ENCODE assay signal across 8 cellular contexts in genomic region chr19:35347171-35347929, GRCh38. TPM values are rescaled to one million over a fixed set of nuclear protein-coding genes. Genes with fewer than 3 reads are reported as not detected.
DNase-seq lines count a peak whose midpoint lies in the region; ATAC-seq and TF ChIP-seq lines count a peak whose summit lies in the region.

FFAR1 (plus strand) TSS chr19:35347902; CDS start chr19:35351552, 3,650 bp downstream.

- DNase-seq in ELR (ENCODE audit: low read depth) (peak; percentile 5), KG1 (lab: John Stamatoyannopoulos, UW) (peak; percentile 53), pons (ENCODE audit: low spot score) (peak; percentile 69), HK-2 (ENCODE audit: unreplicated experiment) (no peak), Calu3 (no peak), DMS114 treated with DMSO at 0.1 percent for 48 hours (lab: John Stamatoyannopoulos, UW; ENCODE audit: unreplicated experiment) (no peak)
- DNase-seq in activated T-helper 1 cell treated with anti-CD3 and anti-CD28 coated beads, Interleukin-12 subunit alpha, Interleukin-12 subunit beta, Interleukin-2, Interleukin-4 antibody, amounts not matched to agents 30 ng/mL and 10 ng/mL and 1 ng/mL, durations not matched to agents 14 hours and 24 hours and 36 hours (ENCODE audit: low spot score): peak; percentile 42

- peak; percentile 61 for ATAC-seq in GM21423 (IDR thresholded peaks at IDR 0.05; ENCODE audit: unreplicated experiment)

- H3K4me3 Mint-ChIP-seq in activated T-helper 1 cell treated with anti-CD3 and anti-CD28 coated beads, Interleukin-12 subunit alpha, Interleukin-12 subunit beta, Interleukin-2, Interleukin-4 antibody, amounts not matched to agents 30 ng/mL and 10 ng/mL and 1 ng/mL, durations not matched to agents 14 hours and 24 hours and 36 hours: peak within 1 kb of the TSS; percentile 74
- no peak within 1 kb of the TSS for H3K4me3 Mint-ChIP-seq in Calu3 (ENCODE audit: low read depth, unreplicated experiment)

- H3K9me3 Mint-ChIP-seq in activated T-helper 1 cell treated with anti-CD3 and anti-CD28 coated beads, Interleukin-12 subunit alpha, Interleukin-12 subunit beta, Interleukin-2, Interleukin-4 antibody, amounts not matched to agents 30 ng/mL and 10 ng/mL and 1 ng/mL, durations not matched to agents 14 hours and 24 hours and 36 hours: no peaks in the 10 kb centered on the region
- H3K9me3 Mint-ChIP-seq in Calu3 (ENCODE audit: low read depth, unreplicated experiment): no peaks in the 10 kb centered on the region

- H3K27ac Mint-ChIP-seq in activated T-helper 1 cell treated with anti-CD3 and anti-CD28 coated beads, Interleukin-12 subunit alpha, Interleukin-12 subunit beta, Interleukin-2, Interleukin-4 antibody, amounts not matched to agents 30 ng/mL and 10 ng/mL and 1 ng/mL, durations not matched to agents 14 hours and 24 hours and 36 hours: peak within 1 kb of the TSS; percentile 99
- H3K27ac Mint-ChIP-seq in Calu3 (ENCODE audit: unreplicated experiment): no peak within 1 kb of the TSS

- no peaks in the 10 kb centered on the region for H3K36me3 Mint-ChIP-seq in activated T-helper 1 cell treated with anti-CD3 and anti-CD28 coated beads, Interleukin-12 subunit alpha, Interleukin-12 subunit beta, Interleukin-2, Interleukin-4 antibody, amounts not matched to agents 30 ng/mL and 10 ng/mL and 1 ng/mL, durations not matched to agents 14 hours and 24 hours and 36 hours (ENCODE audit: low read depth)
- no peaks in the 10 kb centered on the region for H3K36me3 Mint-ChIP-seq in Calu3 (ENCODE audit: insufficient read depth, unreplicated experiment)

- TF ChIP-seq CTCF in Calu3 (IDR thresholded peaks at IDR 0.05; ENCODE audit: unreplicated experiment): no peak

- peaks cover 4% of the 10 kb centered on the region for H3K27me3 Mint-ChIP-seq in activated T-helper 1 cell treated with anti-CD3 and anti-CD28 coated beads, Interleukin-12 subunit alpha, Interleukin-12 subunit beta, Interleukin-2, Interleukin-4 antibody, amounts not matched to agents 30 ng/mL and 10 ng/mL and 1 ng/mL, durations not matched to agents 14 hours and 24 hours and 36 hours (ENCODE audit: insufficient read depth)
- H3K27me3 Mint-ChIP-seq in Calu3 (ENCODE audit: unreplicated experiment): peaks cover 69% of the 10 kb centered on the region

- CTCF ChIA-PET in Calu3 (lab: Charles Lee): interaction anchor here (0.6 kb wide), 1 partner anchor 1485 kb away, joined by 6 read pairs; no protein-coding TSS in a partner anchor

- peaks cover 37% of the 10 kb centered on the region for H3K4me1 Mint-ChIP-seq in activated T-helper 1 cell treated with anti-CD3 and anti-CD28 coated beads, Interleukin-12 subunit alpha, Interleukin-12 subunit beta, Interleukin-2, Interleukin-4 antibody, amounts not matched to agents 30 ng/mL and 10 ng/mL and 1 ng/mL, durations not matched to agents 14 hours and 24 hours and 36 hours (ENCODE audit: low read depth)
- no peaks in the 10 kb centered on the region for H3K4me1 Mint-ChIP-seq in Calu3 (ENCODE audit: low read depth, unreplicated experiment)

- no TSS peak for BruUV-seq in Calu3 (replicated peaks; lab: Mats Ljungman, UMichigan)

- intact Hi-C loops in activated T-helper 1 cell treated with anti-CD3 and anti-CD28 coated beads, Interleukin-12 subunit alpha, Interleukin-12 subunit beta, Interleukin-2, Interleukin-4 antibody, amounts not matched to agents 30 ng/mL and 10 ng/mL and 1 ng/mL, durations not matched to agents 14 hours and 24 hours and 36 hours (cut with micrococcal nuclease): loop anchor here (1.0 to 5.0 kb wide), 6 partner anchors 41 to 205 kb away; partner anchors contain the start of gene FXYD7
- intact Hi-C loops in Calu3 (cut with micrococcal nuclease; ENCODE audit: unreplicated experiment): no loop called here

RNA-seq across cellular contexts. Expression of gene FFAR1, which starts in this region (rescaled TPM):
- 0.12 and 0.18 TPM in 2 replicates for total RNA-seq in activated T-helper 1 cell treated with anti-CD3 and anti-CD28 coated beads, Interleukin-12 subunit alpha, Interleukin-12 subunit beta, Interleukin-2, Interleukin-4 antibody, amounts not matched to agents 30 ng/mL and 10 ng/mL and 1 ng/mL, durations not matched to agents 14 hours and 24 hours and 36 hours
- not detected in 2 replicates for total RNA-seq in Calu3 (2022)

Comparison
In these comparisons a context has a peak if more than half of its experiments do, and no peak if none do; other contexts are left out.
1. Peak in DNase-seq in activated T-helper 1 cell treated with anti-CD3 and anti-CD28 coated beads, Interleukin-12 subunit alpha, Interleukin-12 subunit beta, Interleukin-2, Interleukin-4 antibody, amounts not matched to agents 30 ng/mL and 10 ng/mL and 1 ng/mL, durations not matched to agents 14 hours and 24 hours and 36 hours; RNA of the gene not detected or under 1 TPM.
2. DNase-seq: peak in ELR (single experiment), KG1 (single experiment) and pons (single experiment); none in HK-2 (single experiment), Calu3 (single experiment) and DMS114 treated with DMSO at 0.1 percent for 48 hours (single experiment).